8 cellular contexts compared by ENCODE assay signal in the genomic region with DNA sequence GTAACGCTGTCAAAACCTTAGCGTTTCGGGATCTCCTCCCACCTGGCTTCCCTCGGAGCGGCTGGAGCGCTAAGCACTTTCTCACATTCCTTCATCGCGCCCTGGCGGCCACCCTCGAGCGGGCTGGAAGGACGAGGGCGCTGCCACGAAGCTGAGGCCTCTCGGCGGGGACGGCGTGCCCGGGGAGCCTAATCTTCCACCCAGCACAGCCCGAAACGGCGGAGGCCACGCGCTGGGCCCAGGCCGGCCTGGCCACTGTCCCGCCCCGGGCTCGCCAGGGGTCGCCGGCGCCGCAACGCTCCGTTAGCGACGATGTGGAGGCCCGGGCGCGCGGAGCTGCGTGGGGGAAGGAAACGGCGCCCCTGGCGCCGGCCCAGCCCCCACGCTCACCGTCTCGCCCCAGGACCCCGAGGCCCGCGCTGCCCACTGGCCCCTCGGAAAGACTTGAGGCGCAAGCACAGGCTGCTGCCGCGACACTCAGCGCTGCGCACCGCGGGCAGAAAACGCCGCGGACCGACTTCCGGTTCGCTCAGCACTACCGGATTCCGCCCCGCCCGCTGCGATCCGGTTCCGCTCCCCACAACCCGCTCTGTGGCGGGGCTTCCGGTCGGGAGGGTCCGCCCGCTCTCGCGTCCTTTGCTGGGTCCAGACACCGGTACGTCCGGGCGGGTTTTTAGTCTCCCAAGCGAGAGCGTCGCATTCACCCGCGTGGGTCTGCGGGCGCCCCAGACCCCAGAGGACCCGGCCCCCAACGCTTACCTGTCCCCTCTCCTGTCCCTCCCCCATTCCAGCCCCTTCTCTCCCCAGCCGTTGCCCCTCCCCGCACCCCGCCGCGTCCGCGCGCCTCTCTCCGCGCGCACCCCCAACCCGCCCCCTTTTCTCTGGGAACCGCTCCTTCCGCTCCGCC. TPM values are rescaled to one million over a fixed set of nuclear protein-coding genes. Genes with fewer than 3 reads are reported as not detected.
DNase-seq lines count a peak whose midpoint lies in the region; ATAC-seq and TF ChIP-seq lines count a peak whose summit lies in the region.

A gene with protein sequence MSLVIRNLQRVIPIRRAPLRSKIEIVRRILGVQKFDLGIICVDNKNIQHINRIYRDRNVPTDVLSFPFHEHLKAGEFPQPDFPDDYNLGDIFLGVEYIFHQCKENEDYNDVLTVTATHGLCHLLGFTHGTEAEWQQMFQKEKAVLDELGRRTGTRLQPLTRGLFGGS (plus strand): TSS at position 582 of the 907 bp plus-strand sequence. CDS start 572 bp downstream, outside the sequence.

- WGBS in ovary, 3 donors, result 0 to 1% (median 1%) methylated on average over 75 to 108 of the region's 108 CpGs
- WGBS in thymus, result under 1% methylated on average over 108 of the region's 108 CpGs

- no peaks in the 10 kb centered on the region for H3K36me3 ChIP-seq in ovary
- peaks cover 3% of the 10 kb centered on the region for H3K36me3 ChIP-seq in thymus (ENCODE audit: control insufficient read depth, insufficient read depth)

- H3K27me3 Mint-ChIP-seq in activated naive CD8-positive, alpha-beta T cell treated with anti-CD3 and anti-CD28 coated beads for 36 hours, result no peaks in the 10 kb centered on the region

- no peaks in the 10 kb centered on the region for H3K9me3 Mint-ChIP-seq in activated naive CD8-positive, alpha-beta T cell treated with anti-CD3 and anti-CD28 coated beads for 36 hours

- no peaks in the 10 kb centered on the region for H3K9me3 ChIP-seq in ovary
- H3K9me3 ChIP-seq in thymus (ENCODE audit: control insufficient read depth), result no peaks in the 10 kb centered on the region

- peak within 1 kb of the TSS; percentile 99 for H3K4me3 Mint-ChIP-seq in activated naive CD8-positive, alpha-beta T cell treated with anti-CD3 and anti-CD28 coated beads for 36 hours

- H3K27ac ChIP-seq in ovary, result peak within 1 kb of the TSS; percentile 76 to 93
- peak within 1 kb of the TSS; percentile 97 for H3K27ac ChIP-seq in thymus (ENCODE audit: low read depth)

- DNase-seq in GM12864 (ENCODE audit: low read depth) (peak; percentile 70), NCI-H1092 treated with DMSO at 0.1 percent for 48 hours (lab: John Stamatoyannopoulos, UW) (peak; percentile 93), SKM-1 treated with dmso at 0.1 percent for 144 hours (lab: John Stamatoyannopoulos, UW; ENCODE audit: unreplicated experiment) (peak; percentile 82), head of caudate nucleus (peak; percentile 69 to 95 (median 92)), ovary (peak; percentile 86 to 93 (median 87))
- DNase-seq in activated naive CD8-positive, alpha-beta T cell treated with anti-CD3 and anti-CD28 coated beads for 36 hours, result peak; percentile 92

- H3K4me1 Mint-ChIP-seq in activated naive CD8-positive, alpha-beta T cell treated with anti-CD3 and anti-CD28 coated beads for 36 hours, result peaks cover 33% of the 10 kb centered on the region

- H3K4me1 ChIP-seq in ovary (ENCODE audit: insufficient read depth), result peaks cover 17% of the 10 kb centered on the region
- peaks cover 13% of the 10 kb centered on the region for H3K4me1 ChIP-seq in thymus (ENCODE audit: control insufficient read depth, insufficient read depth, low read length)

- TF ChIP-seq CTCF in GM12864 (IDR thresholded peaks at IDR 0.05; ENCODE audit: low read depth, low read length, missing control alignments) (peak; percentile 28), ovary (IDR thresholded peaks at IDR 0.05) (peak in 2 of 3 donors; percentile 27 to 54)

- peak within 1 kb of the TSS; percentile 93 for H3K4me3 ChIP-seq in GM12864 (ENCODE audit: low read depth, low read length)
- H3K4me3 ChIP-seq in ovary, result peak within 1 kb of the TSS; percentile 93
- peak within 1 kb of the TSS; percentile 92 for H3K4me3 ChIP-seq in thymus (ENCODE audit: low read length)

- H3K27me3 ChIP-seq in ovary, result no peaks in the 10 kb centered on the region
- H3K27me3 ChIP-seq in thymus (ENCODE audit: control insufficient read depth, insufficient read depth), result no peaks in the 10 kb centered on the region

- H3K36me3 Mint-ChIP-seq in activated naive CD8-positive, alpha-beta T cell treated with anti-CD3 and anti-CD28 coated beads for 36 hours, result peaks cover 33% of the 10 kb centered on the region

- no peak for TF ChIP-seq EP300 in ovary (IDR thresholded peaks at IDR 0.05)

- TF ChIP-seq POLR2A in ovary (IDR thresholded peaks at IDR 0.05), result peak; percentile 66

- peak within 1 kb of the TSS; percentile 97 for H3K27ac Mint-ChIP-seq in activated naive CD8-positive, alpha-beta T cell treated with anti-CD3 and anti-CD28 coated beads for 36 hours

- ATAC-seq in HG02610 (IDR thresholded peaks at IDR 0.05; ENCODE audit: unreplicated experiment), result peak; percentile 77

- intact Hi-C loops in head of caudate nucleus (cut with DNase I) (loop anchor here (5.0 kb wide), 2 partner anchors 36 to 59 kb away; partner anchors contain the start of genes C21orf58, LSS and PCNT), ovary (cut with DNase I) (loop anchor here in 2 of 4 donors (5.0 to 10.0 kb wide), 2 partner anchors 61 to 134 kb away; partner anchors contain the start of gene LSS (in 1 of the 2))

RNA-seq across cellular contexts. Expression of the gene that starts here (rescaled TPM):
- total RNA-seq in activated naive CD8-positive, alpha-beta T cell treated with anti-CD3 and anti-CD28 coated beads for 36 hours, result 10 to 100 TPM; 12.1 to 14.3 TPM
- total RNA-seq in ovary, result 10 to 100 TPM; 10.7 to 22.6 (median 14.9) TPM
- polyA plus RNA-seq in ovary, result 10 to 100 TPM; 16.4 to 27.9 TPM
- 27.8 TPM for polyA plus RNA-seq in thymus

Comparison
In these comparisons a context has a peak if more than half of its experiments do, and no peak if none do; other contexts are left out.
1. Peak in every context shown above with its lines: DNase-seq, ATAC-seq, H3K4me3 ChIP-seq and H3K27ac ChIP-seq.